17 cellular contexts compared by ENCODE assay signal in genomic region chr17:17832040-17832363, GRCh38. TPM values are rescaled to one million over a fixed set of nuclear protein-coding genes. Genes with fewer than 3 reads are reported as not detected.
A peak's percentile ranks its signal among the peaks of the same experiment; 100 is the strongest.
DNase-seq lines count a peak whose midpoint lies in the region; ATAC-seq, FAIRE-seq and TF ChIP-seq lines count a peak whose summit lies in the region.
"Had no signal": no experiment of that assay in that cellular context is flagged by ENCODE, and none has a peak within 500 bp of the region (broad histone marks: within the 10 kb centered on the region; RNA-seq: fewer than 3 reads in every experiment).

No MANE protein-coding gene starts in this region.

- ATAC-seq in left cardiac atrium (no peak), upper lobe of right lung (no peak), GM21423 (IDR thresholded peaks at IDR 0.05; ENCODE audit: unreplicated experiment) (no peak), HG03565 (IDR thresholded peaks at IDR 0.05; ENCODE audit: unreplicated experiment) (no peak), left colon (no peak)

- H3K27me3 ChIP-seq in right atrium auricular region (no peaks in the 10 kb centered on the region), astrocyte (ENCODE audit: insufficient read depth, low read length) (no peaks in the 10 kb centered on the region), mucosa of rectum (ENCODE audit: control insufficient read depth in 2 of 2, insufficient read depth in 2 of 2, low read length in 2 of 2) (no peaks in the 10 kb centered on the region), upper lobe of right lung (no peaks in the 10 kb centered on the region)
- H3K27me3 ChIP-seq: ovary, tibial artery had no signal

- peaks cover 91% of the 10 kb centered on the region for H3K79me2 ChIP-seq in astrocyte (ENCODE audit: insufficient read depth, low read length)

- H3K4me3 ChIP-seq in right atrium auricular region: no peak overlapping the region
- no peak overlapping the region for H3K4me3 ChIP-seq in astrocyte (ENCODE audit: insufficient read depth, low read depth, low read length)
- H3K4me3 ChIP-seq in mucosa of rectum (ENCODE audit: low read length in 2 of 2): no peak overlapping the region
- H3K4me3 ChIP-seq in upper lobe of right lung: no peak overlapping the region
- H3K4me3 ChIP-seq: coronary artery, lung, ovary, tibial artery had no signal

- H3K9me3 ChIP-seq in right atrium auricular region (no peaks in the 10 kb centered on the region), astrocyte (ENCODE audit: insufficient read depth, low read depth, low read length) (no peaks in the 10 kb centered on the region), mucosa of rectum (ENCODE audit: control insufficient read depth in 2 of 2, low read length in 2 of 2) (no peaks in the 10 kb centered on the region), upper lobe of right lung (no peaks in the 10 kb centered on the region)
- H3K9me3 ChIP-seq: ovary, tibial artery had no signal

- H4K20me1 ChIP-seq in astrocyte (ENCODE audit: insufficient read depth, low read length): peaks cover 79% of the 10 kb centered on the region

- H3K27me3 Mint-ChIP-seq in astrocyte (ENCODE audit: low read depth, unreplicated experiment): no peaks in the 10 kb centered on the region

- H3K36me3 Mint-ChIP-seq in astrocyte (ENCODE audit: low read depth, unreplicated experiment): peaks cover 13% of the 10 kb centered on the region

- peak overlapping the region; percentile 15 for H3K4me2 ChIP-seq in astrocyte (ENCODE audit: low read length)

- H3K36me3 ChIP-seq in right atrium auricular region: no peaks in the 10 kb centered on the region
- no peaks in the 10 kb centered on the region for H3K36me3 ChIP-seq in astrocyte (ENCODE audit: insufficient read depth, low read length)
- H3K36me3 ChIP-seq in mucosa of rectum (ENCODE audit: control insufficient read depth in 2 of 2, insufficient read depth in 2 of 2, low read length in 2 of 2): peaks cover 0 to 7% of the 10 kb centered on the region in 2 donors
- H3K36me3 ChIP-seq in upper lobe of right lung: no peaks in the 10 kb centered on the region
- H3K36me3 ChIP-seq: ovary had no signal

- peaks cover 12% of the 10 kb centered on the region for H3K4me1 Mint-ChIP-seq in astrocyte (ENCODE audit: low read depth, unreplicated experiment)

- no peak for DNase-seq in right atrium auricular region (ENCODE audit: low spot score)
- no peak for DNase-seq in left cardiac atrium
- DNase-seq in astrocyte (ENCODE audit: low read depth): no peak
- no peak for DNase-seq in upper lobe of right lung
- no peak for DNase-seq in left colon
- DNase-seq: amniotic stem cell, DND-41, NCI-H1105 treated with DMSO at 0.1 percent for 48 hours, NCI-H226, SW 1271, tibial artery had no signal

- no peak overlapping the region for H2AFZ ChIP-seq in astrocyte (ENCODE audit: low read depth, low read length)

- no peak overlapping the region for H3K4me3 Mint-ChIP-seq in astrocyte (ENCODE audit: unreplicated experiment)

- intact Hi-C loops in left cardiac atrium (cut with DNase I): no loop called here
- intact Hi-C loops in upper lobe of right lung (cut with DNase I): no loop called here
- intact Hi-C loops in left colon (cut with DNase I, micrococcal nuclease): no loop called here

- H3K4me1 ChIP-seq in right atrium auricular region (peaks cover 0 to 53% of the 10 kb centered on the region in 2 donors), astrocyte (ENCODE audit: insufficient read depth, low read length) (peaks cover 19% of the 10 kb centered on the region), mucosa of rectum (ENCODE audit: control insufficient read depth in 2 of 2, insufficient read depth in 2 of 2, low read length in 2 of 2) (peaks cover 39 to 51% of the 10 kb centered on the region in 2 donors), upper lobe of right lung (peaks cover 24% of the 10 kb centered on the region)

- H3K27ac Mint-ChIP-seq in astrocyte (ENCODE audit: unreplicated experiment): no peak overlapping the region

- TF ChIP-seq CTCF in right atrium auricular region (IDR thresholded peaks at IDR 0.05): no peak
- no peak for TF ChIP-seq CTCF in astrocyte (IDR thresholded peaks at IDR 0.05; ENCODE audit: insufficient read depth, low read depth, low read length)
- no peak for TF ChIP-seq CTCF in upper lobe of right lung (IDR thresholded peaks at IDR 0.05)

- no peaks in the 10 kb centered on the region for H3K9me3 Mint-ChIP-seq in astrocyte (ENCODE audit: unreplicated experiment)

- H3K27ac ChIP-seq in right atrium auricular region: peak overlapping the region; percentile 71 to 73
- no peak overlapping the region for H3K27ac ChIP-seq in astrocyte (ENCODE audit: low read depth, low read length)
- H3K27ac ChIP-seq in mucosa of rectum (ENCODE audit: low read depth in 2 of 2, low read length in 2 of 2): peak overlapping the region; percentile 76 to 78
- H3K27ac ChIP-seq in upper lobe of right lung: peak overlapping the region; percentile 17
- H3K27ac ChIP-seq: tibial artery had no signal

- H3K9ac ChIP-seq in astrocyte (ENCODE audit: low read length): no peak overlapping the region
- H3K9ac ChIP-seq in mucosa of rectum (ENCODE audit: low read depth in 1 of 2, low read length in 2 of 2): no peak overlapping the region

- FAIRE-seq in astrocyte (lab: Jason Lieb, UNC): no peak

RNA-seq across cellular contexts. Expression of gene SREBF1, which starts 4.8 kb away (rescaled TPM):
- total RNA-seq in right atrium auricular region (10 to 100 TPM; 17.0 to 29.8 TPM), left cardiac atrium (10 to 100 TPM; 28.7 to 56.9 TPM), astrocyte (59.2 and 65.6 TPM in 2 replicates), upper lobe of right lung (80.8 TPM), left colon (100 to 1,000 TPM; 125 to 161 TPM)
